ENCODE assay signal across 8 cellular contexts in genomic region chrX:154444001-154444754, GRCh38. TPM values are rescaled to one million over a fixed set of nuclear protein-coding genes. Genes with fewer than 3 reads are reported as not detected.
DNase-seq lines count a peak whose midpoint lies in the region; ATAC-seq, FAIRE-seq and TF ChIP-seq lines count a peak whose summit lies in the region.

TSS of gene FAM50A (plus strand) at chrX:154444141. CDS start at chrX:154444236, 95 bp downstream.

- peak within 1 kb of the TSS; percentile 31 to 72 (median 42) for H3K27ac Mint-ChIP-seq in nephron

- intact Hi-C loops in PC-9 (cut with micrococcal nuclease; ENCODE audit: unreplicated experiment): loop anchor here (5.0 kb wide), 1 partner anchor 47 kb away; the partner anchor contains the start of gene RPL10

- no peaks in the 10 kb centered on the region for H3K27me3 Mint-ChIP-seq in nephron (ENCODE audit: low read depth)

- peaks cover 13% of the 10 kb centered on the region for H3K9me3 Mint-ChIP-seq in nephron

- FAIRE-seq in GM19239 (lab: Jason Lieb, UNC): peak; percentile 89

- TF ChIP-seq CTCF in PC-9 (conservative IDR thresholded peaks at IDR 0.05) (no peak), fibroblast of pulmonary artery (IDR thresholded peaks at IDR 0.05; ENCODE audit: low read length, missing control alignments) (no peak), nephron (IDR thresholded peaks at IDR 0.05; ENCODE audit: unreplicated experiment in 3 of 3) (no peak), subcutaneous adipose tissue (IDR thresholded peaks at IDR 0.05; ENCODE audit: low read depth) (no peak)

- H3K9me3 ChIP-seq in BLaER1 (peaks cover 13% of the 10 kb centered on the region; the same call in 1 of the 2 replicates), PC-9 (ENCODE audit: insufficient read depth, low read depth) (no peaks in the 10 kb centered on the region)

- peak; percentile 86 for DNase-seq in GM19239 (ENCODE audit: insufficient read length, low spot score)
- peak in 1 of 2 experiments; percentile 77 for DNase-seq in PC-9
- peak; percentile 56 for DNase-seq in activated effector memory CD4-positive, alpha-beta T cell treated with Interleukin-2 at 50 U/mL for 16 hours
- peak; percentile 53 for DNase-seq in fibroblast of pulmonary artery (ENCODE audit: low read depth)

- peaks cover 56% of the 10 kb centered on the region for H4K20me1 ChIP-seq in BLaER1
- H4K20me1 ChIP-seq in PC-9 (ENCODE audit: insufficient read depth): no peaks in the 10 kb centered on the region

- peaks cover 13% of the 10 kb centered on the region; the same call in 1 of the 2 replicates for H3F3A ChIP-seq in PC-9 (ENCODE audit: insufficient read depth, low read depth)

- H3K4me1 Mint-ChIP-seq in nephron: no peaks in the 10 kb centered on the region

- peak within 1 kb of the TSS; percentile 79 for H2AFZ ChIP-seq in PC-9

- no peaks in the 10 kb centered on the region for H3K9me2 ChIP-seq in PC-9 (ENCODE audit: insufficient read depth)

- H3K4me2 ChIP-seq in BLaER1 (peak within 1 kb of the TSS; percentile 85), PC-9 (peak within 1 kb of the TSS; percentile 82)

- CTCF ChIA-PET in PC-9 (lab: Charles Lee): no interaction called here

- H3K4me3 ChIP-seq in BLaER1 (peak within 1 kb of the TSS; percentile 71), PC-9 (peak within 1 kb of the TSS; percentile 72), fibroblast of pulmonary artery (replicated peaks; ENCODE audit: low read depth, low read length) (peak within 1 kb of the TSS; percentile 63)

- peak within 1 kb of the TSS; percentile 79 to 84 (median 82) for H3K4me3 Mint-ChIP-seq in nephron

- peak; percentile 77 for ATAC-seq in HG03457 (IDR thresholded peaks at IDR 0.05; ENCODE audit: unreplicated experiment)

- peaks cover 55% of the 10 kb centered on the region for H3K36me3 ChIP-seq in BLaER1
- H3K36me3 ChIP-seq in PC-9 (ENCODE audit: low read depth): no peaks in the 10 kb centered on the region

- H3K27ac ChIP-seq in BLaER1 (peak within 1 kb of the TSS; percentile 70), PC-9 (no peak within 1 kb of the TSS)

- no TSS peak for BruUV-seq in PC-9 (replicated peaks; lab: Mats Ljungman, UMichigan)

- H3K9ac ChIP-seq in BLaER1: peak within 1 kb of the TSS; percentile 76

- H3K79me2 ChIP-seq in PC-9 (ENCODE audit: low read depth): peaks cover 10% of the 10 kb centered on the region

- peaks cover 41% of the 10 kb centered on the region for H3K27me3 ChIP-seq in BLaER1
- H3K27me3 ChIP-seq in PC-9 (ENCODE audit: insufficient read depth, low read depth): no peaks in the 10 kb centered on the region

- POLR2A ChIA-PET in PC-9 (lab: Charles Lee; ENCODE audit: unreplicated experiment): interaction anchor here (0.6 kb wide), 1 partner anchor 97 kb away, joined by 4 read pairs; no protein-coding TSS in a partner anchor

- peaks cover 10% of the 10 kb centered on the region for H3K4me1 ChIP-seq in BLaER1
- H3K4me1 ChIP-seq in PC-9 (replicated peaks; ENCODE audit: insufficient read depth): no peaks in the 10 kb centered on the region

- H3K36me3 Mint-ChIP-seq in nephron (ENCODE audit: low read depth): peaks cover 12% of the 10 kb centered on the region

RNA-seq across cellular contexts. Expression of gene FAM50A, which starts in this region (rescaled TPM):
- total RNA-seq in PC-9 (2021): 82.1 and 89.4 TPM in 2 replicates
- total RNA-seq in subcutaneous adipose tissue: 100 to 1,000 TPM in 2 of 4 donors, 10 to 100 TPM in 2; 37.3 to 104 (median 78.3) TPM
